In genomic region chr19:12365094-12365371, GRCh38 we compare ENCODE assay signal across 9 cellular contexts. TPM values are rescaled to one million over a fixed set of nuclear protein-coding genes. Genes with fewer than 3 reads are reported as not detected.
A peak's percentile ranks its signal among the peaks of the same experiment; 100 is the strongest.
DNase-seq lines count a peak whose midpoint lies in the region; ATAC-seq, FAIRE-seq and TF ChIP-seq lines count a peak whose summit lies in the region.
"Had no signal": no experiment of that assay in that cellular context is flagged by ENCODE, and none has a peak within 500 bp of the region (broad histone marks: within the 10 kb centered on the region; RNA-seq: fewer than 3 reads in every experiment).

No MANE protein-coding gene starts in this region.

- no peak for FAIRE-seq in pancreas (lab: Jason Lieb, UNC)

- H3K27ac Mint-ChIP-seq in activated CD8-positive, alpha-beta T cell treated with anti-CD3 and anti-CD28 coated beads, Interleukin-2, amount 10 ng/mL, durations not matched to agents 7 days and 5 days, result no peak overlapping the region

- peaks cover 19% of the 10 kb centered on the region for H3K9me3 Mint-ChIP-seq in activated CD8-positive, alpha-beta T cell treated with anti-CD3 and anti-CD28 coated beads, Interleukin-2, amount 10 ng/mL, durations not matched to agents 7 days and 5 days (ENCODE audit: insufficient read depth)

- no peaks in the 10 kb centered on the region for H3K36me3 ChIP-seq in DND-41 (ENCODE audit: insufficient read depth, low read length)
- H3K36me3 ChIP-seq in pancreas, result no peaks in the 10 kb centered on the region

- TF ChIP-seq CTCF in DND-41 (IDR thresholded peaks at IDR 0.05; ENCODE audit: borderline replicate concordance, extremely low read depth, low read length, poor library complexity, severe bottlenecking) (no peak), pancreas (IDR thresholded peaks at IDR 0.05) (no peak)

- DNase-seq in DND-41 (no peak), glomerular visceral epithelial cell (ENCODE audit: extremely low spot score) (peak; percentile 21), pancreas (no peak), SW 1271 (lab: John Stamatoyannopoulos, UW) (no peak)
- DNase-seq in activated CD8-positive, alpha-beta T cell treated with anti-CD3 and anti-CD28 coated beads, Interleukin-2, amount 10 ng/mL, durations not matched to agents 7 days and 5 days, result peak; percentile 23
- no peak for DNase-seq in stimulated activated naive CD4-positive, alpha-beta T cell (lab: John Stamatoyannopoulos, UW)

- H3K9me3 ChIP-seq in DND-41 (ENCODE audit: insufficient read depth, low read length, severe bottlenecking), result no peaks in the 10 kb centered on the region
- no peaks in the 10 kb centered on the region for H3K9me3 ChIP-seq in pancreas

- peak overlapping the region; percentile 80 for H3K4me2 ChIP-seq in DND-41 (ENCODE audit: insufficient read depth, low read length)

- H3K4me1 Mint-ChIP-seq in activated CD8-positive, alpha-beta T cell treated with anti-CD3 and anti-CD28 coated beads, Interleukin-2, amount 10 ng/mL, durations not matched to agents 7 days and 5 days (ENCODE audit: low read depth), result peaks cover 23% of the 10 kb centered on the region

- H3K36me3 Mint-ChIP-seq in activated CD8-positive, alpha-beta T cell treated with anti-CD3 and anti-CD28 coated beads, Interleukin-2, amount 10 ng/mL, durations not matched to agents 7 days and 5 days (ENCODE audit: low read depth), result peaks cover 12% of the 10 kb centered on the region

- H3K4me3 ChIP-seq in DND-41 (ENCODE audit: low read depth in 1 of 2, low read length in 2 of 2), result peak overlapping the region; percentile 69 to 90
- peak overlapping the region; percentile 84 to 94 (median 88) for H3K4me3 ChIP-seq in pancreas

- WGBS in pancreas, 2 donors, result 0 to 1% methylated on average over 13 to 19 of the region's 19 CpGs

- H3K27me3 ChIP-seq in DND-41 (ENCODE audit: insufficient read depth, low read length, poor library complexity) (no peaks in the 10 kb centered on the region), pancreas (no peaks in the 10 kb centered on the region)

- peak overlapping the region; percentile 79 for H3K9ac ChIP-seq in DND-41 (ENCODE audit: low read depth, low read length)

- H4K20me1 ChIP-seq in DND-41 (ENCODE audit: insufficient read depth, low read length), result no peaks in the 10 kb centered on the region

- H3K27ac ChIP-seq in DND-41 (ENCODE audit: low read length) (peak overlapping the region; percentile 88), pancreas (peak overlapping the region; percentile 85 to 91 (median 91))

- H3K4me1 ChIP-seq in DND-41 (ENCODE audit: insufficient read depth, low read length) (peaks cover 19% of the 10 kb centered on the region), pancreas (peaks cover 0 to 11% (median 0%) of the 10 kb centered on the region in 3 donors)

- H3K79me2 ChIP-seq in DND-41 (ENCODE audit: insufficient read depth, low read length), result peaks cover 2% of the 10 kb centered on the region

- intact Hi-C loops in pancreas (cut with DNase I), result no loop called here

- H3K4me3 Mint-ChIP-seq in activated CD8-positive, alpha-beta T cell treated with anti-CD3 and anti-CD28 coated beads, Interleukin-2, amount 10 ng/mL, durations not matched to agents 7 days and 5 days, result peak overlapping the region; percentile 89

- H2AFZ ChIP-seq in DND-41 (ENCODE audit: low read depth, low read length), result peak overlapping the region; percentile 85

- H3K27me3 Mint-ChIP-seq in activated CD8-positive, alpha-beta T cell treated with anti-CD3 and anti-CD28 coated beads, Interleukin-2, amount 10 ng/mL, durations not matched to agents 7 days and 5 days (ENCODE audit: low read depth), result no peaks in the 10 kb centered on the region

- CTCF ChIA-PET in activated CD8-positive, alpha-beta T cell treated with anti-CD3 and anti-CD28 coated beads, Interleukin-2, amount 10 ng/mL, durations not matched to agents 7 days and 5 days (lab: Charles Lee), result interaction anchor here (0.8 to 1.6 kb wide), 7 partner anchors 27 to 567 kb away, joined by 3 to 8 read pairs (median 3); partner anchors contain the start of genes ZNF20 and ZNF563

- ATAC-seq in DND-41 (ENCODE audit: insufficient read depth, low read depth) (peak; percentile 41), HG02840 (IDR thresholded peaks at IDR 0.05; ENCODE audit: low FRiP score, unreplicated experiment) (peak; percentile 12), pancreas (peak; percentile 50 to 68 (median 64)), GM21529 (IDR thresholded peaks at IDR 0.05; ENCODE audit: unreplicated experiment) (no peak)
- peak; percentile 43 for ATAC-seq in activated CD8-positive, alpha-beta T cell treated with anti-CD3 and anti-CD28 coated beads, Interleukin-2, amount 10 ng/mL, durations not matched to agents 7 days and 5 days

- POLR2A ChIA-PET in activated CD8-positive, alpha-beta T cell treated with anti-CD3 and anti-CD28 coated beads, Interleukin-2, amount 10 ng/mL, durations not matched to agents 7 days and 5 days (lab: Charles Lee), result interaction anchor here (0.9 to 1.6 kb wide), 5 partner anchors 32 to 202 kb away, joined by 3 to 15 read pairs (median 4); partner anchors contain the start of genes ZNF136, ZNF44 and ZNF563

RNA-seq across cellular contexts. Expression of gene ZNF442, which starts 0.5 kb away (rescaled TPM):
- total RNA-seq in activated CD8-positive, alpha-beta T cell treated with anti-CD3 and anti-CD28 coated beads, Interleukin-2, amount 10 ng/mL, durations not matched to agents 7 days and 5 days, result 1 to 10 TPM; 1.3 to 2.0 TPM
- total RNA-seq in pancreas, result 1 to 10 TPM; 1.1 to 3.6 (median 2.2) TPM
- under 1 TPM; 0.57 to 0.82 TPM for polyA plus RNA-seq in pancreas
- total RNA-seq: NCI-H460 had no signal

RNA-seq across cellular contexts. Expression of gene ZNF563, which starts 31.6 kb away (rescaled TPM):
- 1 to 10 TPM; 3.1 to 3.2 TPM for total RNA-seq in activated CD8-positive, alpha-beta T cell treated with anti-CD3 and anti-CD28 coated beads, Interleukin-2, amount 10 ng/mL, durations not matched to agents 7 days and 5 days
- total RNA-seq in pancreas, result 1 to 10 TPM; 1.0 to 2.9 (median 2.0) TPM
- 1 to 10 TPM; 1.6 to 1.8 TPM for polyA plus RNA-seq in pancreas
- total RNA-seq: NCI-H460 had no signal

RNA-seq across cellular contexts. Expression of gene ZNF799, which starts 36.0 kb away (rescaled TPM):
- 1 to 10 TPM; 4.5 to 4.7 TPM for total RNA-seq in activated CD8-positive, alpha-beta T cell treated with anti-CD3 and anti-CD28 coated beads, Interleukin-2, amount 10 ng/mL, durations not matched to agents 7 days and 5 days
- 1 to 10 TPM; 1.5 to 4.4 (median 1.9) TPM for total RNA-seq in pancreas
- polyA plus RNA-seq in pancreas, result 1 to 10 TPM; 4.1 to 5.5 TPM

Comparison
In these comparisons a context has a peak if more than half of its experiments do, and no peak if none do; other contexts are left out.
1. DNase-seq: peak in activated CD8-positive, alpha-beta T cell treated with anti-CD3 and anti-CD28 coated beads, Interleukin-2, amount 10 ng/mL, durations not matched to agents 7 days and 5 days (single experiment) and glomerular visceral epithelial cell (single experiment); none in DND-41 (single experiment), pancreas (0 of 6), SW 1271 (0 of 2) and stimulated activated naive CD4-positive, alpha-beta T cell (0 of 6).